ENCODE assay signal across 9 cellular contexts in genomic region chr20:45968801-45969711, GRCh38. TPM values are rescaled to one million over a fixed set of nuclear protein-coding genes. Genes with fewer than 3 reads are reported as not detected.
A peak's percentile ranks its signal among the peaks of the same experiment; 100 is the strongest.
DNase-seq lines count a peak whose midpoint lies in the region; ATAC-seq and TF ChIP-seq lines count a peak whose summit lies in the region.
"Had no signal": no experiment of that assay in that cellular context is flagged by ENCODE, and none has a peak within 500 bp of the region (broad histone marks: within the 10 kb centered on the region; RNA-seq: fewer than 3 reads in every experiment).

No MANE protein-coding gene starts in this region.

- no peak for ATAC-seq in activated CD4-positive, CD25-positive, alpha-beta regulatory T cell treated with anti-CD3 and anti-CD28 coated beads, Interleukin-2, amount 50 U/mL, for 24 hours
- no peak for ATAC-seq in HG03139 (IDR thresholded peaks at IDR 0.05; ENCODE audit: unreplicated experiment)
- ATAC-seq in GM19467 (IDR thresholded peaks at IDR 0.05; ENCODE audit: unreplicated experiment), result no peak

- H3K27me3 ChIP-seq in NT2/D1 (ENCODE audit: insufficient read depth, insufficient read length) (no peaks in the 10 kb centered on the region), esophagus muscularis mucosa (no peaks in the 10 kb centered on the region), skeletal muscle satellite cell (ENCODE audit: control insufficient read depth, insufficient read depth, low read length) (no peaks in the 10 kb centered on the region)
- H3K27me3 ChIP-seq: hepatocyte had no signal

- DNase-seq in activated CD4-positive, CD25-positive, alpha-beta regulatory T cell treated with anti-CD3 and anti-CD28 coated beads, Interleukin-2, amount 50 U/mL, for 72 hours, result peak; percentile 27
- DNase-seq in NT2/D1 (ENCODE audit: low read depth, low spot score) (no peak), esophagus muscularis mucosa (ENCODE audit: extremely low spot score) (no peak), NOMO-1 (lab: John Stamatoyannopoulos, UW; ENCODE audit: unreplicated experiment in 2 of 2) (no peak)

- H3K36me3 ChIP-seq in NT2/D1 (ENCODE audit: insufficient read depth, insufficient read length, low read length), result peaks cover 56% of the 10 kb centered on the region
- H3K36me3 ChIP-seq in esophagus muscularis mucosa, result peaks cover 42 to 57% (median 51%) of the 10 kb centered on the region in 4 donors
- H3K36me3 ChIP-seq in skeletal muscle satellite cell (ENCODE audit: insufficient read depth, low read length), result peaks cover 39% of the 10 kb centered on the region

- no peak for TF ChIP-seq CTCF in esophagus muscularis mucosa (IDR thresholded peaks at IDR 0.05)

- 41% methylated on average over 3 of the region's 14 CpGs for WGBS in esophagus muscularis mucosa

- peaks cover 9% of the 10 kb centered on the region for H3K4me1 ChIP-seq in NT2/D1 (ENCODE audit: insufficient read depth, insufficient read length)
- peaks cover 15 to 39% (median 37%) of the 10 kb centered on the region in 4 donors for H3K4me1 ChIP-seq in esophagus muscularis mucosa
- peaks cover 32% of the 10 kb centered on the region for H3K4me1 ChIP-seq in skeletal muscle satellite cell (ENCODE audit: control insufficient read depth, insufficient read depth, low read length)

- peak overlapping the region; percentile 88 for H3K4me2 ChIP-seq in skeletal muscle satellite cell (ENCODE audit: low read length)

- H3K9me3 ChIP-seq in NT2/D1 (ENCODE audit: insufficient read depth, low read length) (no peaks in the 10 kb centered on the region), esophagus muscularis mucosa (no peaks in the 10 kb centered on the region), skeletal muscle satellite cell (replicated peaks; ENCODE audit: low read length) (no peaks in the 10 kb centered on the region)

- no peak overlapping the region for H3K4me3 ChIP-seq in NT2/D1 (ENCODE audit: insufficient read length, low read depth)
- no peak overlapping the region for H3K4me3 ChIP-seq in esophagus muscularis mucosa
- peak overlapping the region; percentile 98 for H3K4me3 ChIP-seq in skeletal muscle satellite cell (ENCODE audit: low read length)
- H3K4me3 ChIP-seq: hepatocyte had no signal

- TF ChIP-seq POLR2A in esophagus muscularis mucosa (IDR thresholded peaks at IDR 0.05; ENCODE audit: low read depth), result no peak

- intact Hi-C loops in esophagus muscularis mucosa (cut with DNase I), result loop anchor here (5.0 kb wide), 1 partner anchor 157 kb away; the partner anchor contains the start of gene UBE2C

- peak overlapping the region; percentile 66 for H3K9ac ChIP-seq in NT2/D1 (ENCODE audit: insufficient read length, low read depth)
- H3K9ac ChIP-seq in skeletal muscle satellite cell (ENCODE audit: low read depth, low read length), result peak overlapping the region; percentile 99

- TF ChIP-seq EP300 in esophagus muscularis mucosa (IDR thresholded peaks at IDR 0.05), result no peak

- peak overlapping the region; percentile 97 to 99 (median 98) for H3K27ac ChIP-seq in esophagus muscularis mucosa (replicated peaks in 1 of 4)

RNA-seq across cellular contexts. Expression of gene ZNF335, which starts 2.9 kb away (rescaled TPM):
- total RNA-seq in esophagus muscularis mucosa, result 10 to 100 TPM; 12.9 to 19.0 (median 15.3) TPM
- 16.7 and 20.5 TPM in 2 replicates for total RNA-seq in skeletal muscle satellite cell (2012; rRNA removed)

RNA-seq across cellular contexts. Expression of gene PCIF1, which starts 34.6 kb away (rescaled TPM):
- total RNA-seq in esophagus muscularis mucosa, result 10 to 100 TPM; 35.3 to 51.2 (median 37.2) TPM
- 8.7 and 9.4 TPM in 2 replicates for total RNA-seq in skeletal muscle satellite cell (2012; rRNA removed)

RNA-seq across cellular contexts. Expression of gene MMP9, which starts 39.7 kb away (rescaled TPM):
- total RNA-seq in esophagus muscularis mucosa, result 1 to 10 TPM in 1 of 4 donors, under 1 TPM in 3; 0.11 to 6.5 (median 0.63) TPM
- total RNA-seq in skeletal muscle satellite cell (2012; rRNA removed), result 0.22 and 0.51 TPM in 2 replicates

RNA-seq across cellular contexts. Expression of gene PLTP, which starts 57.1 kb away (rescaled TPM):
- 100 to 1,000 TPM; 109 to 342 (median 176) TPM for total RNA-seq in esophagus muscularis mucosa
- 5.6 and 11.8 TPM in 2 replicates for total RNA-seq in skeletal muscle satellite cell (2012; rRNA removed)

RNA-seq across cellular contexts. Expression of gene SLC12A5, which starts 60.0 kb away (rescaled TPM):
- 1 to 10 TPM in 1 of 4 donors, under 1 TPM in 1, not detected in 2; 0.99 to 1.2 TPM for total RNA-seq in esophagus muscularis mucosa
- total RNA-seq in skeletal muscle satellite cell (2012; rRNA removed), result under 0.01 and 0.22 TPM in 2 replicates
